ENCODE assay signal across 19 cellular contexts in genomic region chr17:62092784-62093183, GRCh38. TPM values are rescaled to one million over a fixed set of nuclear protein-coding genes. Genes with fewer than 3 reads are reported as not detected.
A peak's percentile ranks its signal among the peaks of the same experiment; 100 is the strongest.
DNase-seq lines count a peak whose midpoint lies in the region; ATAC-seq, FAIRE-seq and TF ChIP-seq lines count a peak whose summit lies in the region.
"Had no signal": no experiment of that assay in that cellular context is flagged by ENCODE, and none has a peak within 500 bp of the region (broad histone marks: within the 10 kb centered on the region; RNA-seq: fewer than 3 reads in every experiment).

No MANE protein-coding gene starts in this region.

- H3K4me3 ChIP-seq in A549 (no peak overlapping the region), PC-3 (ENCODE audit: low read length) (no peak overlapping the region), bronchial epithelial cell (ENCODE audit: low read depth, low read length) (no peak overlapping the region), HepG2 (replicated peaks in 1 of 3; ENCODE audit: insufficient read depth in 1 of 3, low read depth in 2 of 3, low read length in 3 of 3) (no peak overlapping the region), gastrocnemius medialis (no peak overlapping the region), Karpas-422 (ENCODE audit: low read length) (no peak overlapping the region)
- H3K4me3 ChIP-seq: SJSA1 had no signal

- H3K4me2 ChIP-seq in A549 = peak overlapping the region; percentile 67
- H3K4me2 ChIP-seq in PC-3 (ENCODE audit: low read length) = peak overlapping the region; percentile 61
- no peak overlapping the region for H3K4me2 ChIP-seq in HepG2 (ENCODE audit: low read depth, low read length)
- H3K4me2 ChIP-seq in Karpas-422 (ENCODE audit: low read depth, low read length, poor library complexity, severe bottlenecking) = no peak overlapping the region

- TF ChIP-seq EP300 in A549 (IDR thresholded peaks at IDR 0.05) = no peak
- TF ChIP-seq EP300 in HepG2 (IDR thresholded peaks at IDR 0.05; ENCODE audit: low read depth in 2 of 2, low read length in 2 of 2) = no peak
- no peak for TF ChIP-seq EP300 in HepG2 (CRISPR knock-in tag; IDR thresholded peaks at IDR 0.05; ENCODE audit: borderline replicate concordance)

- H3K79me2 ChIP-seq in PC-3 (ENCODE audit: low read length) (no peaks in the 10 kb centered on the region), HepG2 (ENCODE audit: insufficient read depth, low read length) (no peaks in the 10 kb centered on the region), Karpas-422 (ENCODE audit: low read length) (no peaks in the 10 kb centered on the region)

- H3K9ac ChIP-seq in PC-3 (ENCODE audit: low read length) (peak overlapping the region; percentile 44), HepG2 (ENCODE audit: insufficient read depth, low read depth, low read length) (no peak overlapping the region), Karpas-422 (ENCODE audit: low read length) (no peak overlapping the region)

- peak overlapping the region; percentile 67 to 84 for H3K27ac ChIP-seq in A549
- peak overlapping the region; percentile 93 for H3K27ac ChIP-seq in PC-3 (ENCODE audit: low read length)
- H3K27ac ChIP-seq in HepG2 (ENCODE audit: extremely low read length, insufficient read depth, low read length) = no peak overlapping the region
- H3K27ac ChIP-seq in gastrocnemius medialis = no peak overlapping the region
- H3K27ac ChIP-seq in Karpas-422 (ENCODE audit: low read length) = no peak overlapping the region
- H3K27ac ChIP-seq: SJSA1 had no signal

- POLR2A ChIA-PET in A549 (lab: Yijun Ruan, JAX) = interaction anchor here (1.2 kb wide), 1 partner anchor 27 kb away, joined by 6 read pairs; no protein-coding TSS in a partner anchor
- POLR2A ChIA-PET in PC-3 (lab: Charles Lee; ENCODE audit: unreplicated experiment) = interaction anchor here (0.8 kb wide), 1 partner anchor 13 kb away, joined by 7 read pairs; no protein-coding TSS in a partner anchor
- POLR2A ChIA-PET in HepG2 (lab: Yijun Ruan, JAX) = interaction anchor here (4.0 kb wide), 1 partner anchor 27 kb away, joined by 35 read pairs; the partner anchor contains the start of gene MED13

- no peaks in the 10 kb centered on the region for H4K20me1 ChIP-seq in PC-3 (ENCODE audit: low read length)
- no peaks in the 10 kb centered on the region for H4K20me1 ChIP-seq in HepG2 (ENCODE audit: insufficient read depth, low read length)
- no peaks in the 10 kb centered on the region for H4K20me1 ChIP-seq in Karpas-422 (ENCODE audit: insufficient read depth, low read depth, low read length)

- 49% methylated on average over 2 of the region's 2 CpGs for WGBS in A549 (ENCODE audit: missing lambda C conversion rate)
- 86% methylated on average over 2 of the region's 2 CpGs for WGBS in HepG2 (ENCODE audit: low lambda C conversion rate)

- H3K9me2 ChIP-seq in PC-3 (replicated peaks; ENCODE audit: low read length) (no peaks in the 10 kb centered on the region), Karpas-422 (replicated peaks; ENCODE audit: insufficient read depth, low read length) (no peaks in the 10 kb centered on the region)

- intact Hi-C loops in PC-3 (cut with micrococcal nuclease) = loop anchor here (1.0 to 2.0 kb wide), 2 partner anchors 14 to 26 kb away; no protein-coding TSS in a partner anchor
- intact Hi-C loops in HepG2 (cut with micrococcal nuclease; ENCODE audit: unreplicated experiment) = no loop called here
- intact Hi-C loops in gastrocnemius medialis (cut with DNase I; ENCODE audit: low total_unique reads) = no loop called here

- H2AFZ ChIP-seq in PC-3 (ENCODE audit: low read length) (no peak overlapping the region), HepG2 (ENCODE audit: low read length) (no peak overlapping the region), Karpas-422 (ENCODE audit: low read length) (no peak overlapping the region)

- no peak for FAIRE-seq in A549 (lab: Jason Lieb, UNC)
- FAIRE-seq in bronchial epithelial cell (lab: Jason Lieb, UNC) = no peak
- FAIRE-seq in HepG2 (lab: Jason Lieb, UNC) = no peak

- BruUV-seq in PC-3 (replicated peaks; lab: Mats Ljungman, UMichigan) (no TSS peak), HepG2 (replicated peaks; lab: Mats Ljungman, UMichigan) (no TSS peak)

- TF ChIP-seq POLR2A in A549 (IDR thresholded peaks at IDR 0.05; ENCODE audit: low read length) (no peak), HepG2 (IDR thresholded peaks at IDR 0.05; ENCODE audit: insufficient read depth in 1 of 2, low read depth in 2 of 2, low read length in 2 of 2) (no peak), gastrocnemius medialis (IDR thresholded peaks at IDR 0.05) (no peak)

- CTCF ChIA-PET in A549 (lab: Yijun Ruan, JAX) (interaction anchor here (0.6 to 15.1 kb wide), 8 partner anchors 13 to 49 kb away, joined by 3 to 145 read pairs (median 8); partner anchors contain the start of gene MED13), PC-3 (lab: Charles Lee) (interaction anchor here (0.5 to 1.9 kb wide), 3 partner anchors 17 to 86 kb away, joined by 5 to 16 read pairs (median 8); no protein-coding TSS in a partner anchor), HepG2 (lab: Yijun Ruan, JAX; ENCODE audit: low intra/inter-chr PET ratio, low total read pairs) (no interaction called here)

- H3K36me3 ChIP-seq in PC-3 (ENCODE audit: low read depth, low read length) (no peaks in the 10 kb centered on the region), bronchial epithelial cell (ENCODE audit: control insufficient read depth, insufficient read depth, low read length) (no peaks in the 10 kb centered on the region), HepG2 (replicated peaks in 1 of 2; ENCODE audit: control insufficient read depth in 1 of 2, insufficient read depth in 2 of 2, low read length in 2 of 2) (no peaks in the 10 kb centered on the region), gastrocnemius medialis (no peaks in the 10 kb centered on the region), Karpas-422 (ENCODE audit: insufficient read depth, low read length) (no peaks in the 10 kb centered on the region)
- H3K36me3 ChIP-seq: BE2C, SJSA1 had no signal

- ATAC-seq in A549 (no peak; a peak in 1 of 6 replicates), PC-3 (no peak), HepG2 (no peak), gastrocnemius medialis (no peak)

- no peak for TF ChIP-seq RAD21 in A549 (conservative IDR thresholded peaks at IDR 0.05 in 1 of 2, IDR thresholded peaks at IDR 0.05 in 1 of 2)
- no peak for TF ChIP-seq RAD21 in HepG2 (CRISPR knock-in tag; IDR thresholded peaks at IDR 0.05)

- in situ Hi-C loops in HepG2 (cut with HindIII; ENCODE audit: extremely low pct_ligation_motif_present, low pct_unique_long_range_greater_than_20kb) (no loop called here), gastrocnemius medialis (cut with MboI; ENCODE audit: low sequenced_read_pairs in 4 of 4) (no loop called here)

- DNase-seq in A549 (ENCODE audit: low read depth in 1 of 2, low spot score in 1 of 2) (no peak), PC-3 (peak; percentile 21), bronchial epithelial cell (ENCODE audit: low read depth) (peak; percentile 55), HepG2 (ENCODE audit: low spot score) (no peak), COR-L47 (lab: John Stamatoyannopoulos, UW) (no peak), gastrocnemius medialis (no peak), Karpas-422 (no peak), medulla oblongata (ENCODE audit: extremely low spot score) (no peak)
- DNase-seq: 8988T, BE2C, Caco-2, GDM1, H9, KBM-7, NCI-H1694 treated with DMSO at 0.1 percent for 48 hours, NCI-H510A, NCI-H748 treated with DMSO at 0.1 percent for 48 hours, OCI-M1 had no signal

- H3K27me3 ChIP-seq in PC-3 (ENCODE audit: low read length) (no peaks in the 10 kb centered on the region), bronchial epithelial cell (ENCODE audit: control insufficient read depth, insufficient read depth, low read length) (no peaks in the 10 kb centered on the region), HepG2 (ENCODE audit: control insufficient read depth in 1 of 2, insufficient read depth in 2 of 2, low read length in 2 of 2) (no peaks in the 10 kb centered on the region), gastrocnemius medialis (no peaks in the 10 kb centered on the region), Karpas-422 (ENCODE audit: low read length) (no peaks in the 10 kb centered on the region)
- H3K27me3 ChIP-seq: BE2C had no signal

- no peaks in the 10 kb centered on the region for H3K9me3 ChIP-seq in A549
- H3K9me3 ChIP-seq in PC-3 (ENCODE audit: low read length) = no peaks in the 10 kb centered on the region
- H3K9me3 ChIP-seq in HepG2 (ENCODE audit: low read length) = no peaks in the 10 kb centered on the region
- no peaks in the 10 kb centered on the region for H3K9me3 ChIP-seq in gastrocnemius medialis
- H3K9me3 ChIP-seq in Karpas-422 (ENCODE audit: low read length) = no peaks in the 10 kb centered on the region
- H3K9me3 ChIP-seq: BE2C, Caco-2, SJSA1 had no signal

- TF ChIP-seq CTCF in A549 (IDR thresholded peaks at IDR 0.05) (no peak), PC-3 (conservative IDR thresholded peaks at IDR 0.05; ENCODE audit: low read depth, low read length) (no peak), bronchial epithelial cell (IDR thresholded peaks at IDR 0.05; ENCODE audit: insufficient read depth, low read length, severe bottlenecking) (no peak), HepG2 (CRISPR knock-in tag; IDR thresholded peaks at IDR 0.05) (no peak), gastrocnemius medialis (IDR thresholded peaks at IDR 0.05 in 4 of 5, conservative IDR thresholded peaks at IDR 0.05 in 1 of 5) (no peak)

- H3K4me1 ChIP-seq in A549 (peaks cover 24% of the 10 kb centered on the region), PC-3 (ENCODE audit: insufficient read depth, low read length) (peaks cover 19% of the 10 kb centered on the region), HepG2 (ENCODE audit: insufficient read depth, low read length) (peaks cover 66% of the 10 kb centered on the region), gastrocnemius medialis (no peaks in the 10 kb centered on the region), Karpas-422 (ENCODE audit: low read length) (peaks cover 6% of the 10 kb centered on the region; the same call in 1 of the 2 replicates)

- H3F3A ChIP-seq in PC-3 (ENCODE audit: low read length, unreplicated experiment) = peaks cover 4% of the 10 kb centered on the region

RNA-seq across cellular contexts. Expression of gene MED13, which starts 27.7 kb away (rescaled TPM):
- polyA plus RNA-seq in A549 (2011; rRNA removed) (64.1 and 71.4 TPM in 2 replicates), A549 (2017; fragmentation: RNase III; extraction: RNeasy Plus Mini Kit Qiagen cat#74134 plus additional on column Dnase treatment) (14.1 to 14.9 TPM (median 14.8 TPM) in 3 replicates), HepG2 (2011; rRNA removed) (25.2 and 27.4 TPM in 2 replicates)
- polyA plus RNA-seq in A549 (2012; cell fraction: cytosol; rRNA removed) = 8.4 and 8.9 TPM in 2 replicates
- polyA plus RNA-seq in A549 (2012; cell fraction: nucleus; rRNA removed) = 6.7 and 8.3 TPM in 2 replicates
- polyA minus RNA-seq in A549 (2011; rRNA and poly(A)+ RNA removed) = 252 and 288 TPM in 2 replicates
- total RNA-seq in PC-3 (2014; rRNA removed) (26.0 and 36.8 TPM in 2 replicates), bronchial epithelial cell (23.7 and 37.1 TPM in 2 replicates), HepG2 (2016; rRNA removed; fragmentation: Illumina TruSeq; extraction: Trizol) (69.1 and 70.9 TPM in 2 replicates), gastrocnemius medialis (100 to 1,000 TPM in 1 of 4 donors, 10 to 100 TPM in 3; 54.9 to 142 (median 67.8) TPM)
- 28.7 and 34.2 TPM in 2 replicates for total RNA-seq in HepG2 (2016; cell fraction: cytosol; rRNA removed; fragmentation: Illumina TruSeq; extraction: Trizol; ENCODE audit: low read depth)
- 60.8 and 66.7 TPM in 2 replicates for total RNA-seq in HepG2 (2016; cell fraction: insoluble cytoplasmic fraction; rRNA removed; fragmentation: Illumina TruSeq; extraction: Trizol)
- 34.4 and 35.2 TPM in 2 replicates for total RNA-seq in HepG2 (2016; cell fraction: membrane; rRNA removed; fragmentation: Illumina TruSeq; extraction: Trizol)
- total RNA-seq in HepG2 (2016; cell fraction: nucleus; rRNA removed; fragmentation: Illumina TruSeq; extraction: Trizol) = 74.9 and 87.2 TPM in 2 replicates
- polyA plus RNA-seq in HepG2 (2011; cell fraction: cytosol; rRNA removed) = 9.5 and 15.5 TPM in 2 replicates
- polyA plus RNA-seq in HepG2 (2011; cell fraction: nucleus; rRNA removed) = 22.1 and 24.5 TPM in 2 replicates
- polyA plus RNA-seq in HepG2 (2012) = 18.1 and 18.8 TPM in 2 replicates
- 1.1 and 1.2 TPM in 2 replicates for polyA plus RNA-seq in HepG2 (2016; cell fraction: cytosol; fragmentation: Illumina TruSeq; extraction: Trizol; ENCODE audit: low read depth)
- polyA plus RNA-seq in HepG2 (2016; cell fraction: insoluble cytoplasmic fraction; fragmentation: Illumina TruSeq; extraction: Trizol; ENCODE audit: low read depth) = 22.4 and 23.2 TPM in 2 replicates
- 3.0 and 3.5 TPM in 2 replicates for polyA plus RNA-seq in HepG2 (2016; cell fraction: membrane; fragmentation: Illumina TruSeq; extraction: Trizol; ENCODE audit: low read depth)
- polyA plus RNA-seq in HepG2 (2016; cell fraction: nucleus; fragmentation: Illumina TruSeq; extraction: Trizol; ENCODE audit: insufficient read depth, low read depth) = 29.6 and 33.8 TPM in 2 replicates
- 248 and 289 TPM in 2 replicates for polyA minus RNA-seq in HepG2 (2011; rRNA and poly(A)+ RNA removed; ENCODE audit: low replicate concordance)
- polyA minus RNA-seq in HepG2 (2011; cell fraction: cytosol; rRNA and poly(A)+ RNA removed) = 47.7 and 70.8 TPM in 2 replicates
- 160 and 215 TPM in 2 replicates for polyA minus RNA-seq in HepG2 (2011; cell fraction: nucleus; rRNA and poly(A)+ RNA removed)
- 40.9 and 90.3 TPM in 2 replicates for total RNA-seq in Karpas-422 (2014; rRNA removed; shearing (Covaris generic); ENCODE audit: low replicate concordance)

Comparison
In these comparisons a context has a peak if more than half of its experiments do, and no peak if none do; other contexts are left out.
1. DNase-seq: peak in PC-3 (single experiment) and bronchial epithelial cell (single experiment); none in A549 (0 of 2), HepG2 (single experiment), COR-L47 (single experiment), gastrocnemius medialis (0 of 2), Karpas-422 (single experiment) and medulla oblongata (single experiment).
2. H3K27ac ChIP-seq: peak in A549 (2 of 2) and PC-3 (single experiment); none in HepG2 (single experiment), gastrocnemius medialis (0 of 4) and Karpas-422 (single experiment).
3. H3K4me2 ChIP-seq: peak in A549 (single experiment) and PC-3 (single experiment); none in HepG2 (single experiment) and Karpas-422 (single experiment).